ENCODE assay signal across 11 cellular contexts in genomic region chr3:112464264-112464663, GRCh38. TPM values are rescaled to one million over a fixed set of nuclear protein-coding genes. Genes with fewer than 3 reads are reported as not detected.
A peak's percentile ranks its signal among the peaks of the same experiment; 100 is the strongest.
DNase-seq lines count a peak whose midpoint lies in the region; ATAC-seq lines count a peak whose summit lies in the region.
"Had no signal": no experiment of that assay in that cellular context is flagged by ENCODE, and none has a peak within 500 bp of the region (broad histone marks: within the 10 kb centered on the region; RNA-seq: fewer than 3 reads in every experiment).

No MANE protein-coding gene starts in this region.

- intact Hi-C loops in activated T-helper 1 cell treated with anti-CD3 and anti-CD28 coated beads, Interleukin-12 subunit alpha, Interleukin-12 subunit beta, Interleukin-2, Interleukin-4 antibody, amounts not matched to agents 30 ng/mL and 10 ng/mL and 1 ng/mL, durations not matched to agents 14 hours and 24 hours and 36 hours (cut with micrococcal nuclease): loop anchor here (1.0 kb wide), 1 partner anchor 35 kb away; the partner anchor contains the start of gene BTLA
- intact Hi-C loops in posterior vena cava (cut with DNase I): no loop called here

- peak overlapping the region; percentile 89 for H3K27ac Mint-ChIP-seq in activated naive CD4-positive, alpha-beta T cell treated with anti-CD3 and anti-CD28 coated beads, Interleukin-2, amount 10 ng/mL, durations not matched to agents 7 days and 5 days
- H3K27ac Mint-ChIP-seq in activated naive CD4-positive, alpha-beta T cell treated with anti-CD3 and anti-CD28 coated beads, Interleukin-2, amount 50 U/mL, for 72 hours: peak overlapping the region in 1 of 2 donors; percentile 67
- peak overlapping the region; percentile 59 for H3K27ac Mint-ChIP-seq in activated T-helper 1 cell treated with anti-CD3 and anti-CD28 coated beads, Interleukin-12 subunit alpha, Interleukin-12 subunit beta, Interleukin-2, Interleukin-4 antibody, amounts not matched to agents 30 ng/mL and 10 ng/mL and 1 ng/mL, durations not matched to agents 14 hours and 24 hours and 36 hours
- H3K27ac Mint-ChIP-seq in stimulated activated naive CD8-positive, alpha-beta T cell treated with anti-CD3 and anti-CD28 coated beads, Interleukin-15, amount 100 ng/mL, for 72 hours: peak overlapping the region in 1 of 2 donors; percentile 27

- H3K4me1 Mint-ChIP-seq in activated naive CD4-positive, alpha-beta T cell treated with anti-CD3 and anti-CD28 coated beads, Interleukin-2, amount 10 ng/mL, durations not matched to agents 7 days and 5 days: peaks cover 91% of the 10 kb centered on the region
- peaks cover 85% of the 10 kb centered on the region for H3K4me1 Mint-ChIP-seq in activated T-helper 1 cell treated with anti-CD3 and anti-CD28 coated beads, Interleukin-12 subunit alpha, Interleukin-12 subunit beta, Interleukin-2, Interleukin-4 antibody, amounts not matched to agents 30 ng/mL and 10 ng/mL and 1 ng/mL, durations not matched to agents 14 hours and 24 hours and 36 hours (ENCODE audit: low read depth)
- peaks cover 87% of the 10 kb centered on the region for H3K4me1 Mint-ChIP-seq in stimulated activated naive CD8-positive, alpha-beta T cell treated with anti-CD3 and anti-CD28 coated beads, Interleukin-15, amount 100 ng/mL, for 72 hours

- CTCF ChIA-PET in activated naive CD4-positive, alpha-beta T cell treated with anti-CD3 and anti-CD28 coated beads, Interleukin-2, amount 10 ng/mL, durations not matched to agents 7 days and 5 days (lab: Charles Lee): interaction anchor here (0.6 to 1.5 kb wide), 2 partner anchors 22 to 27 kb away, joined by 3 read pairs; no protein-coding TSS in a partner anchor

- peak; percentile 25 for DNase-seq in activated naive CD4-positive, alpha-beta T cell treated with anti-CD3 and anti-CD28 coated beads, Interleukin-2, amount 10 ng/mL, durations not matched to agents 7 days and 5 days
- DNase-seq in activated naive CD4-positive, alpha-beta T cell treated with anti-CD3 and anti-CD28 coated beads, Interleukin-2, amount 50 U/mL, for 72 hours (ENCODE audit: low spot score in 2 of 2): no peak
- DNase-seq in activated T-helper 1 cell treated with anti-CD3 and anti-CD28 coated beads, Interleukin-12 subunit alpha, Interleukin-12 subunit beta, Interleukin-2, Interleukin-4 antibody, amounts not matched to agents 30 ng/mL and 10 ng/mL and 1 ng/mL, durations not matched to agents 14 hours and 24 hours and 36 hours (ENCODE audit: low spot score): no peak
- no peak for DNase-seq in stimulated activated naive CD8-positive, alpha-beta T cell treated with anti-CD3 and anti-CD28 coated beads, Interleukin-15, amount 100 ng/mL, for 72 hours
- DNase-seq in NCI-H1417 treated with DMSO at 0.1 percent for 48 hours (lab: John Stamatoyannopoulos, UW): no peak
- no peak for DNase-seq in posterior vena cava (ENCODE audit: low spot score)
- DNase-seq: GM23248; NCI-H1417; stimulated activated CD8-positive, alpha-beta memory T cell treated with anti-CD3 and anti-CD28 coated beads, Interleukin-4, amount 100 ng/mL, for 48 hours had no signal

- no peak for ATAC-seq in activated naive CD4-positive, alpha-beta T cell treated with anti-CD3 and anti-CD28 coated beads, Interleukin-2, amount 50 U/mL, for 72 hours
- ATAC-seq in HG03469 (IDR thresholded peaks at IDR 0.05; ENCODE audit: unreplicated experiment): peak; percentile 33
- no peak for ATAC-seq in stimulated activated naive CD8-positive, alpha-beta T cell treated with anti-CD3 and anti-CD28 coated beads, Interleukin-15, amount 100 ng/mL, for 72 hours
- ATAC-seq in HG03521 (IDR thresholded peaks at IDR 0.05; ENCODE audit: unreplicated experiment): no peak

- H3K27me3 Mint-ChIP-seq in activated naive CD4-positive, alpha-beta T cell treated with anti-CD3 and anti-CD28 coated beads, Interleukin-2, amount 10 ng/mL, durations not matched to agents 7 days and 5 days: no peaks in the 10 kb centered on the region
- H3K27me3 Mint-ChIP-seq in activated T-helper 1 cell treated with anti-CD3 and anti-CD28 coated beads, Interleukin-12 subunit alpha, Interleukin-12 subunit beta, Interleukin-2, Interleukin-4 antibody, amounts not matched to agents 30 ng/mL and 10 ng/mL and 1 ng/mL, durations not matched to agents 14 hours and 24 hours and 36 hours (ENCODE audit: insufficient read depth): peaks cover 1% of the 10 kb centered on the region
- no peaks in the 10 kb centered on the region for H3K27me3 Mint-ChIP-seq in stimulated activated naive CD8-positive, alpha-beta T cell treated with anti-CD3 and anti-CD28 coated beads, Interleukin-15, amount 100 ng/mL, for 72 hours

- peaks cover 79% of the 10 kb centered on the region for H3K36me3 Mint-ChIP-seq in activated naive CD4-positive, alpha-beta T cell treated with anti-CD3 and anti-CD28 coated beads, Interleukin-2, amount 10 ng/mL, durations not matched to agents 7 days and 5 days
- H3K36me3 Mint-ChIP-seq in activated naive CD4-positive, alpha-beta T cell treated with anti-CD3 and anti-CD28 coated beads, Interleukin-2, amount 50 U/mL, for 72 hours: peaks cover 31 to 71% of the 10 kb centered on the region in 2 donors
- peaks cover 48% of the 10 kb centered on the region for H3K36me3 Mint-ChIP-seq in activated T-helper 1 cell treated with anti-CD3 and anti-CD28 coated beads, Interleukin-12 subunit alpha, Interleukin-12 subunit beta, Interleukin-2, Interleukin-4 antibody, amounts not matched to agents 30 ng/mL and 10 ng/mL and 1 ng/mL, durations not matched to agents 14 hours and 24 hours and 36 hours (ENCODE audit: low read depth)

- peaks cover 1% of the 10 kb centered on the region for H3K9me3 Mint-ChIP-seq in activated naive CD4-positive, alpha-beta T cell treated with anti-CD3 and anti-CD28 coated beads, Interleukin-2, amount 10 ng/mL, durations not matched to agents 7 days and 5 days
- peaks cover 11 to 13% of the 10 kb centered on the region in 2 donors for H3K9me3 Mint-ChIP-seq in activated naive CD4-positive, alpha-beta T cell treated with anti-CD3 and anti-CD28 coated beads, Interleukin-2, amount 50 U/mL, for 72 hours
- H3K9me3 Mint-ChIP-seq in activated T-helper 1 cell treated with anti-CD3 and anti-CD28 coated beads, Interleukin-12 subunit alpha, Interleukin-12 subunit beta, Interleukin-2, Interleukin-4 antibody, amounts not matched to agents 30 ng/mL and 10 ng/mL and 1 ng/mL, durations not matched to agents 14 hours and 24 hours and 36 hours: peaks cover 17% of the 10 kb centered on the region
- peaks cover 0 to 7% of the 10 kb centered on the region in 2 donors for H3K9me3 Mint-ChIP-seq in stimulated activated naive CD8-positive, alpha-beta T cell treated with anti-CD3 and anti-CD28 coated beads, Interleukin-15, amount 100 ng/mL, for 72 hours

- peak overlapping the region; percentile 59 for H3K4me3 Mint-ChIP-seq in activated naive CD4-positive, alpha-beta T cell treated with anti-CD3 and anti-CD28 coated beads, Interleukin-2, amount 10 ng/mL, durations not matched to agents 7 days and 5 days
- peak overlapping the region; percentile 31 for H3K4me3 Mint-ChIP-seq in activated T-helper 1 cell treated with anti-CD3 and anti-CD28 coated beads, Interleukin-12 subunit alpha, Interleukin-12 subunit beta, Interleukin-2, Interleukin-4 antibody, amounts not matched to agents 30 ng/mL and 10 ng/mL and 1 ng/mL, durations not matched to agents 14 hours and 24 hours and 36 hours
- H3K4me3 Mint-ChIP-seq in stimulated activated naive CD8-positive, alpha-beta T cell treated with anti-CD3 and anti-CD28 coated beads, Interleukin-15, amount 100 ng/mL, for 72 hours: peak overlapping the region; percentile 38 to 55

RNA-seq across cellular contexts. Expression of gene BTLA, which starts 35.0 kb away (rescaled TPM):
- total RNA-seq in activated naive CD4-positive, alpha-beta T cell treated with anti-CD3 and anti-CD28 coated beads, Interleukin-2, amount 50 U/mL, for 72 hours: 10 to 100 TPM; 25.5 to 38.0 TPM
- 39.4 and 40.7 TPM in 2 replicates for total RNA-seq in activated T-helper 1 cell treated with anti-CD3 and anti-CD28 coated beads, Interleukin-12 subunit alpha, Interleukin-12 subunit beta, Interleukin-2, Interleukin-4 antibody, amounts not matched to agents 30 ng/mL and 10 ng/mL and 1 ng/mL, durations not matched to agents 14 hours and 24 hours and 36 hours
- total RNA-seq in posterior vena cava: under 1 TPM; 0.14 to 0.38 TPM
- total RNA-seq: GM23248 had no signal

Comparison
In these comparisons a context has a peak if more than half of its experiments do, and no peak if none do; other contexts are left out.
1. RNA of gene BTLA, which starts 35.0 kb away (total RNA-seq): 39.4 to 40.7 TPM in activated T-helper 1 cell treated with anti-CD3 and anti-CD28 coated beads, Interleukin-12 subunit alpha, Interleukin-12 subunit beta, Interleukin-2, Interleukin-4 antibody, amounts not matched to agents 30 ng/mL and 10 ng/mL and 1 ng/mL, durations not matched to agents 14 hours and 24 hours and 36 hours and 25.5 to 38.0 TPM in activated naive CD4-positive, alpha-beta T cell treated with anti-CD3 and anti-CD28 coated beads, Interleukin-2, amount 50 U/mL, for 72 hours; 0.14 to 0.38 TPM in posterior vena cava; every median in the first group is over 10 times any median in the second.
2. Peak in every context shown above with its lines, with median percentiles within 50 percentile points of each other: H3K4me3 Mint-ChIP-seq.